ENCODE assay signal across 22 cellular contexts in genomic region chr2:179817181-179817841, GRCh38. TPM values are rescaled to one million over a fixed set of nuclear protein-coding genes. Genes with fewer than 3 reads are reported as not detected.
A peak's percentile ranks its signal among the peaks of the same experiment; 100 is the strongest.
DNase-seq lines count a peak whose midpoint lies in the region; ATAC-seq and TF ChIP-seq lines count a peak whose summit lies in the region.
"Had no signal": no experiment of that assay in that cellular context is flagged by ENCODE, and none has a peak within 500 bp of the region (broad histone marks: within the 10 kb centered on the region; RNA-seq: fewer than 3 reads in every experiment).

No MANE protein-coding gene starts in this region.

- 8 to 27% (median 24%) methylated on average over 1 of the region's 1 CpG for WGBS in psoas muscle, 3 donors

- H3K27ac ChIP-seq in HCT116 (ENCODE audit: low read depth, low read length): no peak overlapping the region
- no peak overlapping the region for H3K27ac ChIP-seq in PC-3 (ENCODE audit: low read length)
- H3K27ac ChIP-seq in fibroblast of lung (ENCODE audit: insufficient read depth, low read length): no peak overlapping the region
- H3K27ac ChIP-seq in psoas muscle: no peak overlapping the region
- H3K27ac ChIP-seq: lower lobe of right lung, VCaP had no signal

- H3K9me3 Mint-ChIP-seq in mesothelial cell of epicardium: no peaks in the 10 kb centered on the region
- H3K9me3 Mint-ChIP-seq: activated naive CD4-positive, alpha-beta T cell treated with anti-CD3 and anti-CD28 coated beads, Interleukin-2, amount 50 U/mL, for 24 hours; activated T-cell treated with anti-CD3 and anti-CD28 coated beads, Interleukin-2, amount 50 U/mL, for 24 hours; brain; CD8-positive, alpha-beta memory T cell; dendritic cell treated with granulocyte-macrophage colony-stimulating factor and Interleukin-4, amounts not matched to agents 40 ng/mL and 50 ng/mL, for 4 days; T-helper 1 cell treated with Interleukin-12 subunit alpha and Interleukin-12 subunit beta and Interleukin-4 antibody, amounts not matched to agents 30 μg/mL and 1 μg/mL, for 36 hours had no signal

- H3K36me3 Mint-ChIP-seq in mesothelial cell of epicardium: no peaks in the 10 kb centered on the region
- H3K36me3 Mint-ChIP-seq: activated CD4-positive, alpha-beta memory T cell treated with anti-CD3 and anti-CD28 coated beads for 36 hours; activated naive CD4-positive, alpha-beta T cell treated with anti-CD3 and anti-CD28 coated beads, Interleukin-2, amount 50 U/mL, for 24 hours; brain; CD8-positive, alpha-beta memory T cell had no signal

- H3K79me2 ChIP-seq in HCT116 (ENCODE audit: insufficient read depth, low read length): no peaks in the 10 kb centered on the region
- H3K79me2 ChIP-seq in PC-3 (ENCODE audit: low read length): no peaks in the 10 kb centered on the region
- H3K79me2 ChIP-seq in fibroblast of lung (ENCODE audit: control insufficient read depth, insufficient read depth, low read length): no peaks in the 10 kb centered on the region

- H3K27ac Mint-ChIP-seq in mesothelial cell of epicardium: no peak overlapping the region
- H3K27ac Mint-ChIP-seq: activated CD4-positive, alpha-beta memory T cell treated with anti-CD3 and anti-CD28 coated beads for 36 hours; activated naive CD4-positive, alpha-beta T cell treated with anti-CD3 and anti-CD28 coated beads, Interleukin-2, amount 50 U/mL, for 24 hours; activated T-cell treated with anti-CD3 and anti-CD28 coated beads, Interleukin-2, amount 50 U/mL, for 24 hours; brain; CD8-positive, alpha-beta memory T cell; dendritic cell treated with granulocyte-macrophage colony-stimulating factor and Interleukin-4, amounts not matched to agents 40 ng/mL and 50 ng/mL, for 4 days; T-helper 1 cell treated with Interleukin-12 subunit alpha and Interleukin-12 subunit beta and Interleukin-4 antibody, amounts not matched to agents 30 μg/mL and 1 μg/mL, for 36 hours had no signal

- H3K9me2 ChIP-seq in HCT116 (ENCODE audit: insufficient read depth) (no peaks in the 10 kb centered on the region), PC-3 (replicated peaks; ENCODE audit: low read length) (no peaks in the 10 kb centered on the region)

- ATAC-seq in HCT116: peak; percentile 69
- no peak for ATAC-seq in PC-3
- peak in 3 of 4 donors; percentile 22 to 50 (median 40) for ATAC-seq in psoas muscle
- ATAC-seq in GM21515 (IDR thresholded peaks at IDR 0.05; ENCODE audit: unreplicated experiment): no peak
- ATAC-seq: Right ventricle myocardium inferior had no signal

- no peaks in the 10 kb centered on the region; a peak in 1 of 4 replicates for H3K9me3 ChIP-seq in HCT116 (ENCODE audit: control insufficient read depth in 1 of 2, insufficient read depth in 1 of 2, low read depth in 1 of 2, low read length in 2 of 2)
- H3K9me3 ChIP-seq in PC-3 (ENCODE audit: low read length): no peaks in the 10 kb centered on the region
- H3K9me3 ChIP-seq in fibroblast of lung (ENCODE audit: control insufficient read depth, insufficient read depth, low read depth, low read length): no peaks in the 10 kb centered on the region
- H3K9me3 ChIP-seq in psoas muscle: peaks cover under 1% of the 10 kb centered on the region
- H3K9me3 ChIP-seq: lower lobe of right lung had no signal

- H3K4me1 Mint-ChIP-seq in mesothelial cell of epicardium: peaks cover 6% of the 10 kb centered on the region
- H3K4me1 Mint-ChIP-seq: activated naive CD4-positive, alpha-beta T cell treated with anti-CD3 and anti-CD28 coated beads, Interleukin-2, amount 50 U/mL, for 24 hours; CD8-positive, alpha-beta memory T cell had no signal

- TF ChIP-seq CTCF in HCT116 (IDR thresholded peaks at IDR 0.05 in 2 of 3, conservative IDR thresholded peaks at IDR 0.05 in 1 of 3; ENCODE audit: borderline replicate concordance in 1 of 3, insufficient read depth in 1 of 3, low read depth in 2 of 3, low read length in 2 of 3) (no peak), PC-3 (conservative IDR thresholded peaks at IDR 0.05; ENCODE audit: low read depth, low read length) (no peak), fibroblast of lung (conservative IDR thresholded peaks at IDR 0.05 in 1 of 2, IDR thresholded peaks at IDR 0.05 in 1 of 2; ENCODE audit: low read depth in 1 of 2, low read length in 2 of 2) (no peak), psoas muscle (IDR thresholded peaks at IDR 0.05) (no peak), mesothelial cell of epicardium (IDR thresholded peaks at IDR 0.05; ENCODE audit: unreplicated experiment) (no peak)

- CTCF ChIA-PET in HCT116 (lab: Charles Lee) (no interaction called here), PC-3 (lab: Charles Lee) (no interaction called here)

- H2AFZ ChIP-seq in HCT116 (ENCODE audit: low read depth, low read length, poor library complexity, severe bottlenecking): no peak overlapping the region
- no peak overlapping the region for H2AFZ ChIP-seq in PC-3 (ENCODE audit: low read length)
- H2AFZ ChIP-seq in fibroblast of lung (ENCODE audit: low read length): no peak overlapping the region

- H3F3A ChIP-seq in PC-3 (ENCODE audit: low read length, unreplicated experiment): no peaks in the 10 kb centered on the region

- H3K4me2 ChIP-seq in HCT116 (ENCODE audit: low read length): peak overlapping the region; percentile 36
- peak overlapping the region; percentile 42 for H3K4me2 ChIP-seq in PC-3 (ENCODE audit: low read length)
- H3K4me2 ChIP-seq in fibroblast of lung (ENCODE audit: extremely low read depth, insufficient read depth, low read length): peak overlapping the region; percentile 30

- RAD21 ChIA-PET in HCT116 (lab: Charles Lee; ENCODE audit: low non-redundant PET in 1 of 2, low total read pairs in 2 of 2, uncharacterized antibody in 2 of 2, unreplicated experiment in 2 of 2): no interaction called here

- BruUV-seq in HCT116 (replicated peaks; lab: Mats Ljungman, UMichigan) (no TSS peak), PC-3 (replicated peaks; lab: Mats Ljungman, UMichigan) (no TSS peak)

- H4K20me1 ChIP-seq in HCT116 (ENCODE audit: insufficient read depth): no peaks in the 10 kb centered on the region
- no peaks in the 10 kb centered on the region for H4K20me1 ChIP-seq in PC-3 (ENCODE audit: low read length)
- H4K20me1 ChIP-seq in fibroblast of lung (ENCODE audit: control insufficient read depth, extremely low read depth, insufficient read depth, low read length): no peaks in the 10 kb centered on the region

- peak; percentile 13 for DNase-seq in HCT116 (ENCODE audit: low read depth, low spot score)
- peak; percentile 6 for DNase-seq in PC-3
- DNase-seq in fibroblast of lung (ENCODE audit: low read depth in 2 of 2): peak; percentile 18 to 37
- no peak for DNase-seq in psoas muscle
- no peak for DNase-seq in mucosa of gallbladder (ENCODE audit: low spot score)
- DNase-seq in mesothelial cell of epicardium (ENCODE audit: low spot score in 2 of 2, unreplicated experiment in 2 of 2): no peak
- DNase-seq in RPMI8226: no peak
- DNase-seq: activated CD4-positive, alpha-beta memory T cell treated with anti-CD3 and anti-CD28 coated beads for 36 hours; activated T-cell treated with anti-CD3 and anti-CD28 coated beads, Interleukin-2, amount 50 U/mL, for 24 hours; CD8-positive, alpha-beta memory T cell; DMS79; glutamatergic neuron; lower lobe of right lung; NCI-H1694; stimulated activated CD4-positive, alpha-beta T cell treated with anti-CD3 and anti-CD28 coated beads, Interleukin-2, amount 100 ng/mL, for 24 hours had no signal

- H3K27me3 ChIP-seq in HCT116 (ENCODE audit: insufficient read depth, low read length) (no peaks in the 10 kb centered on the region), PC-3 (ENCODE audit: low read length) (no peaks in the 10 kb centered on the region), fibroblast of lung (ENCODE audit: control insufficient read depth, insufficient read depth, low read length) (no peaks in the 10 kb centered on the region), psoas muscle (ENCODE audit: insufficient read depth in 3 of 3, low read length in 2 of 3) (no peaks in the 10 kb centered on the region)

- H3K4me1 ChIP-seq in HCT116 (ENCODE audit: control insufficient read depth in 1 of 2, insufficient read depth in 2 of 2, low read length in 2 of 2) (peaks cover 4 to 15% of the 10 kb centered on the region in 2 experiments; a peak in 3 of 4 replicates), PC-3 (ENCODE audit: insufficient read depth, low read length) (peaks cover 27% of the 10 kb centered on the region), fibroblast of lung (ENCODE audit: control insufficient read depth, extremely low read depth, insufficient read depth, low read length) (no peaks in the 10 kb centered on the region), psoas muscle (no peaks in the 10 kb centered on the region)
- H3K4me1 ChIP-seq: lower lobe of right lung had no signal

- intact Hi-C loops in HCT116 (cut with micrococcal nuclease) (no loop called here), PC-3 (cut with micrococcal nuclease) (no loop called here), psoas muscle (cut with DNase I) (no loop called here)

- no peaks in the 10 kb centered on the region for H3K27me3 Mint-ChIP-seq in mesothelial cell of epicardium (ENCODE audit: low read depth)
- H3K27me3 Mint-ChIP-seq: activated T-cell treated with anti-CD3 and anti-CD28 coated beads, Interleukin-2, amount 50 U/mL, for 24 hours; CD8-positive, alpha-beta memory T cell; dendritic cell treated with granulocyte-macrophage colony-stimulating factor and Interleukin-4, amounts not matched to agents 40 ng/mL and 50 ng/mL, for 4 days had no signal

- TF ChIP-seq POLR2A in HCT116 (IDR thresholded peaks at IDR 0.05; ENCODE audit: borderline replicate concordance, extremely low read depth, insufficient read depth, insufficient read length): no peak

- H3K9ac ChIP-seq in HCT116 (ENCODE audit: low read length): no peak overlapping the region
- H3K9ac ChIP-seq in PC-3 (ENCODE audit: low read length): no peak overlapping the region
- H3K9ac ChIP-seq in fibroblast of lung (ENCODE audit: insufficient read depth, low read length): no peak overlapping the region

- TF ChIP-seq RAD21 in HCT116 (IDR thresholded peaks at IDR 0.05; ENCODE audit: low read depth): no peak

- POLR2A ChIA-PET in HCT116 (lab: Charles Lee) (no interaction called here), PC-3 (lab: Charles Lee; ENCODE audit: unreplicated experiment) (no interaction called here)

- H3K36me3 ChIP-seq in HCT116 (ENCODE audit: control insufficient read depth in 1 of 2, insufficient read depth in 2 of 2, low read length in 2 of 2) (no peaks in the 10 kb centered on the region), PC-3 (ENCODE audit: low read depth, low read length) (no peaks in the 10 kb centered on the region), fibroblast of lung (ENCODE audit: control insufficient read depth, insufficient read depth, low read length) (no peaks in the 10 kb centered on the region), psoas muscle (ENCODE audit: insufficient read depth in 1 of 2, low read depth in 1 of 2) (no peaks in the 10 kb centered on the region)
- H3K36me3 ChIP-seq: lower lobe of right lung had no signal

- H3K4me3 Mint-ChIP-seq in mesothelial cell of epicardium: no peak overlapping the region
- H3K4me3 Mint-ChIP-seq: activated CD4-positive, alpha-beta memory T cell treated with anti-CD3 and anti-CD28 coated beads for 36 hours; activated naive CD4-positive, alpha-beta T cell treated with anti-CD3 and anti-CD28 coated beads, Interleukin-2, amount 50 U/mL, for 24 hours; activated T-cell treated with anti-CD3 and anti-CD28 coated beads, Interleukin-2, amount 50 U/mL, for 24 hours; brain; CD8-positive, alpha-beta memory T cell; dendritic cell treated with granulocyte-macrophage colony-stimulating factor and Interleukin-4, amounts not matched to agents 40 ng/mL and 50 ng/mL, for 4 days; T-helper 1 cell treated with Interleukin-12 subunit alpha and Interleukin-12 subunit beta and Interleukin-4 antibody, amounts not matched to agents 30 μg/mL and 1 μg/mL, for 36 hours had no signal

- no peak overlapping the region for H3K4me3 ChIP-seq in HCT116 (replicated peaks in 1 of 2; ENCODE audit: low read depth in 1 of 2, low read length in 2 of 2)
- no peak overlapping the region for H3K4me3 ChIP-seq in PC-3 (ENCODE audit: low read length)
- no peak overlapping the region for H3K4me3 ChIP-seq in fibroblast of lung (replicated peaks in 1 of 4; ENCODE audit: control extremely low read depth in 1 of 4, insufficient read depth in 1 of 4, low read depth in 3 of 4, low read length in 4 of 4)
- no peak overlapping the region for H3K4me3 ChIP-seq in psoas muscle
- H3K4me3 ChIP-seq: lower lobe of right lung had no signal

RNA-seq across cellular contexts. Expression of gene ZNF385B, which starts 44.1 kb away (rescaled TPM):
- total RNA-seq in HCT116 (2021; ENCODE audit: unreplicated experiment): 9.3 TPM
- 4.1 and 5.6 TPM in 2 replicates for polyA plus RNA-seq in HCT116 (2012)
- total RNA-seq in PC-3 (2014; rRNA removed): 0.81 and 2.4 TPM in 2 replicates
- under 0.01 TPM in 1 of 2 replicates, not detected in the other for total RNA-seq in fibroblast of lung
- 0.06 TPM in 1 of 2 replicates, not detected in the other for polyA plus RNA-seq in fibroblast of lung
- not detected in 2 replicates for polyA plus RNA-seq in fibroblast of lung (2012)
- not detected in 2 replicates for polyA minus RNA-seq in fibroblast of lung (ENCODE audit: low replicate concordance)
- 10 to 100 TPM; 13.6 to 42.9 (median 19.8) TPM for total RNA-seq in psoas muscle
- 10 to 100 TPM in 1 of 3 donors, 1 to 10 TPM in 2; 8.8 to 24.9 (median 9.2) TPM for polyA plus RNA-seq in psoas muscle
- total RNA-seq in mucosa of gallbladder: 3.2 TPM
- total RNA-seq in mesothelial cell of epicardium: 0.11 to 0.20 TPM in 2 of 3 replicates, not detected in the other
- total RNA-seq: activated CD4-positive, alpha-beta memory T cell treated with anti-CD3 and anti-CD28 coated beads for 36 hours; CD8-positive, alpha-beta memory T cell had no signal
- polyA plus RNA-seq: CD8-positive, alpha-beta memory T cell had no signal

Comparison
In these comparisons a context has a peak if more than half of its experiments do, and no peak if none do; other contexts are left out.
1. ATAC-seq: peak in HCT116 (single experiment) and psoas muscle (3 of 4); none in PC-3 (single experiment) and GM21515 (single experiment).
2. DNase-seq: peak in HCT116 (single experiment), PC-3 (single experiment) and fibroblast of lung (2 of 2); none in psoas muscle (0 of 2), mucosa of gallbladder (single experiment), mesothelial cell of epicardium (0 of 2) and RPMI8226 (single experiment).
3. Peak in every context shown above with its lines, with median percentiles within 50 percentile points of each other: H3K4me2 ChIP-seq.